Comparison of ENCODE assay signal across 20 cellular contexts in genomic region chr18:8818982-8819381, GRCh38.
DNase-seq lines count a peak whose midpoint lies in the region; ATAC-seq and TF ChIP-seq lines count a peak whose summit lies in the region.
"Had no signal": no experiment of that assay in that cellular context is flagged by ENCODE, and none has a peak within 500 bp of the region (broad histone marks: within the 10 kb centered on the region; RNA-seq: fewer than 3 reads in every experiment).

No MANE protein-coding gene starts in this region.

- H4K20me1 ChIP-seq in BLaER1 = peaks cover 99% of the 10 kb centered on the region
- H4K20me1 ChIP-seq in OCI-LY3 (ENCODE audit: insufficient read depth, low read length) = no peaks in the 10 kb centered on the region

- H3K4me1 Mint-ChIP-seq in natural killer cell treated with Interleukin-12 subunit alpha and Interleukin-12 subunit beta and Interleukin-15 and Interleukin-18, amount 100 ng/mL, for 72 hours (ENCODE audit: low read depth in 2 of 2) = no peaks in the 10 kb centered on the region
- no peaks in the 10 kb centered on the region for H3K4me1 Mint-ChIP-seq in glutamatergic neuron (ENCODE audit: low read depth, unreplicated experiment)

- no peak overlapping the region for H3K14ac ChIP-seq in mesenchymal stem cell (ENCODE audit: low read length in 2 of 2)

- no peak overlapping the region for H3K18ac ChIP-seq in mesenchymal stem cell (ENCODE audit: low read depth in 1 of 2, low read length in 2 of 2)

- H3K4me1 ChIP-seq in BLaER1 (peaks cover 43% of the 10 kb centered on the region), OCI-LY3 (ENCODE audit: low read length) (peaks cover 34% of the 10 kb centered on the region), mesenchymal stem cell (ENCODE audit: control insufficient read depth, insufficient read depth, low read depth, low read length) (peaks cover 6% of the 10 kb centered on the region)
- H3K4me1 ChIP-seq: BE2C had no signal

- H3K27ac Mint-ChIP-seq in natural killer cell treated with Interleukin-12 subunit alpha and Interleukin-12 subunit beta and Interleukin-15 and Interleukin-18, amount 100 ng/mL, for 72 hours = no peak overlapping the region
- H3K27ac Mint-ChIP-seq in glutamatergic neuron (ENCODE audit: unreplicated experiment) = no peak overlapping the region
- H3K27ac Mint-ChIP-seq: CD4-positive, alpha-beta memory T cell had no signal

- no peaks in the 10 kb centered on the region for H3K27me3 ChIP-seq in BLaER1
- H3K27me3 ChIP-seq in OCI-LY3 (ENCODE audit: low read depth, low read length) = no peaks in the 10 kb centered on the region
- no peaks in the 10 kb centered on the region for H3K27me3 ChIP-seq in mesenchymal stem cell (ENCODE audit: control insufficient read depth in 1 of 2, insufficient read depth in 1 of 2, low read length in 2 of 2)
- H3K27me3 ChIP-seq: BE2C had no signal

- H3K23ac ChIP-seq in mesenchymal stem cell (ENCODE audit: low read length in 2 of 2) = no peak overlapping the region

- H3K4me3 ChIP-seq in BLaER1 (no peak overlapping the region), OCI-LY3 (ENCODE audit: low read length) (no peak overlapping the region), mesenchymal stem cell (ENCODE audit: insufficient read depth in 1 of 2, low read depth in 1 of 2, low read length in 2 of 2) (no peak overlapping the region)
- H3K4me3 ChIP-seq: A549, GM23248 had no signal

- H4K8ac ChIP-seq in mesenchymal stem cell (ENCODE audit: low read length) = no peak overlapping the region

- H2BK5ac ChIP-seq in mesenchymal stem cell (ENCODE audit: low read depth, low read length, poor library complexity, severe bottlenecking) = no peak overlapping the region

- H3K79me2 ChIP-seq in OCI-LY3 (ENCODE audit: low read length) = no peaks in the 10 kb centered on the region

- H3K9ac ChIP-seq in BLaER1 (no peak overlapping the region), OCI-LY3 (ENCODE audit: low read length) (no peak overlapping the region), mesenchymal stem cell (ENCODE audit: low read length) (no peak overlapping the region)
- H3K9ac ChIP-seq: GM23248 had no signal

- H3K4me3 Mint-ChIP-seq in natural killer cell treated with Interleukin-12 subunit alpha and Interleukin-12 subunit beta and Interleukin-15 and Interleukin-18, amount 100 ng/mL, for 72 hours = no peak overlapping the region
- no peak overlapping the region for H3K4me3 Mint-ChIP-seq in glutamatergic neuron (ENCODE audit: unreplicated experiment)
- H3K4me3 Mint-ChIP-seq: CD4-positive, alpha-beta memory T cell had no signal

- H3K79me1 ChIP-seq in mesenchymal stem cell (replicated peaks; ENCODE audit: low read length, poor library complexity, severe bottlenecking) = peaks cover 18% of the 10 kb centered on the region

- H2BK120ac ChIP-seq in mesenchymal stem cell (ENCODE audit: low read depth, low read length) = no peak overlapping the region

- TF ChIP-seq CTCF in OCI-LY3 (IDR thresholded peaks at IDR 0.05; ENCODE audit: low read depth, low read length) (no peak), glutamatergic neuron (IDR thresholded peaks at IDR 0.05; ENCODE audit: partially characterized antibody, unreplicated experiment) (no peak)

- H3K27me3 Mint-ChIP-seq in natural killer cell treated with Interleukin-12 subunit alpha and Interleukin-12 subunit beta and Interleukin-15 and Interleukin-18, amount 100 ng/mL, for 72 hours = peaks cover 0 to 4% of the 10 kb centered on the region in 2 donors
- H3K27me3 Mint-ChIP-seq in glutamatergic neuron (ENCODE audit: unreplicated experiment) = peaks cover 2% of the 10 kb centered on the region

- no peak overlapping the region for H2BK12ac ChIP-seq in mesenchymal stem cell (ENCODE audit: low read length in 2 of 2)

- peak overlapping the region; percentile 49 for H2AK5ac ChIP-seq in mesenchymal stem cell (ENCODE audit: low read length, severe bottlenecking)

- no peak overlapping the region for H4K91ac ChIP-seq in mesenchymal stem cell (ENCODE audit: low read length)

- no peak overlapping the region for H3K4ac ChIP-seq in mesenchymal stem cell (ENCODE audit: low read depth in 1 of 2, low read length in 2 of 2)

- DNase-seq in mesenchymal stem cell (no peak), D341Med (ENCODE audit: low spot score) (no peak), glutamatergic neuron (no peak)
- no peak for DNase-seq in natural killer cell treated with Interleukin-12 subunit alpha and Interleukin-12 subunit beta and Interleukin-15 and Interleukin-18, amount 100 ng/mL, for 72 hours (ENCODE audit: low spot score)
- DNase-seq: 8988T; ACHN; AML-193; BE2C; C1 segment of cervical spinal cord; Calu3; CD4-positive, alpha-beta memory T cell; COR-L47; DMS153; DND-41; GM23248; H7; HCEC 1CT had no signal

- H3K9me3 ChIP-seq in BLaER1 (no peaks in the 10 kb centered on the region), OCI-LY3 (ENCODE audit: insufficient read depth, low read length) (no peaks in the 10 kb centered on the region), mesenchymal stem cell (ENCODE audit: control insufficient read depth, low read length) (no peaks in the 10 kb centered on the region)
- H3K9me3 ChIP-seq: A549, BE2C had no signal

- peak overlapping the region; percentile 14; the same call in 1 of the 2 replicates for H3K27ac ChIP-seq in BLaER1
- peak overlapping the region; percentile 28; the same call in 1 of the 2 replicates for H3K27ac ChIP-seq in OCI-LY3 (ENCODE audit: low read length)
- H3K27ac ChIP-seq in mesenchymal stem cell (ENCODE audit: low read length, poor library complexity, severe bottlenecking) = no peak overlapping the region
- H3K27ac ChIP-seq: GM23248 had no signal

- no peaks in the 10 kb centered on the region for H3K9me3 Mint-ChIP-seq in natural killer cell treated with Interleukin-12 subunit alpha and Interleukin-12 subunit beta and Interleukin-15 and Interleukin-18, amount 100 ng/mL, for 72 hours
- peaks cover 3% of the 10 kb centered on the region for H3K9me3 Mint-ChIP-seq in glutamatergic neuron (ENCODE audit: unreplicated experiment)

- ATAC-seq in natural killer cell treated with Interleukin-12 subunit alpha and Interleukin-12 subunit beta and Interleukin-15 and Interleukin-18, amount 100 ng/mL, for 72 hours = no peak
- ATAC-seq: A549 had no signal

- WGBS in mesenchymal stem cell = 96% methylated on average over 15 of the region's 15 CpGs

- no peaks in the 10 kb centered on the region for H3K36me3 Mint-ChIP-seq in natural killer cell treated with Interleukin-12 subunit alpha and Interleukin-12 subunit beta and Interleukin-15 and Interleukin-18, amount 100 ng/mL, for 72 hours
- H3K36me3 Mint-ChIP-seq in glutamatergic neuron (ENCODE audit: unreplicated experiment) = peaks cover 21% of the 10 kb centered on the region
- H3K36me3 Mint-ChIP-seq: CD4-positive, alpha-beta memory T cell had no signal

- H3K36me3 ChIP-seq in BLaER1 (peaks cover 95% of the 10 kb centered on the region), OCI-LY3 (replicated peaks; ENCODE audit: low read depth, low read length) (peaks cover 29% of the 10 kb centered on the region), mesenchymal stem cell (ENCODE audit: control insufficient read depth in 1 of 2, insufficient read depth in 2 of 2, low read depth in 1 of 2, low read length in 2 of 2) (peaks cover 45 to 93% of the 10 kb centered on the region in 2 experiments)

- H3K4me2 ChIP-seq in BLaER1 (no peak overlapping the region), OCI-LY3 (ENCODE audit: low read length) (peak overlapping the region; percentile 24; the same call in 1 of the 2 replicates), mesenchymal stem cell (ENCODE audit: low read length, poor library complexity, severe bottlenecking) (no peak overlapping the region)
- H3K4me2 ChIP-seq: A549 had no signal

- H2BK15ac ChIP-seq in mesenchymal stem cell (ENCODE audit: low read depth, poor library complexity, severe bottlenecking) = no peak overlapping the region

- no peak overlapping the region for H2AFZ ChIP-seq in OCI-LY3 (ENCODE audit: low read depth, low read length)
- no peak overlapping the region for H2AFZ ChIP-seq in mesenchymal stem cell (ENCODE audit: low read depth, low read length)
- H2AFZ ChIP-seq: GM23248 had no signal
